In genomic region chr3:179227349-179227748, GRCh38 we compare ENCODE assay signal across 16 cellular contexts. TPM values are rescaled to one million over a fixed set of nuclear protein-coding genes. Genes with fewer than 3 reads are reported as not detected.
DNase-seq lines count a peak whose midpoint lies in the region; ATAC-seq and TF ChIP-seq lines count a peak whose summit lies in the region.
"Had no signal": no experiment of that assay in that cellular context is flagged by ENCODE, and none has a peak within 500 bp of the region (broad histone marks: within the 10 kb centered on the region; RNA-seq: fewer than 3 reads in every experiment).

No MANE protein-coding gene starts in this region.

- peak; percentile 20 for DNase-seq in EH (ENCODE audit: low read depth)
- peak; percentile 22 for DNase-seq in HPDE6-E6E7 (ENCODE audit: extremely low spot score)
- no peak for DNase-seq in activated naive CD8-positive, alpha-beta T cell treated with anti-CD3 and anti-CD28 coated beads, Interleukin-2, amount 50 U/mL, for 24 hours
- no peak for DNase-seq in lower lobe of right lung
- no peak for DNase-seq in hepatic stellate cell (ENCODE audit: low spot score)
- no peak for DNase-seq in MG63
- DNase-seq in activated CD8-positive, alpha-beta memory T cell treated with anti-CD3 and anti-CD28 coated beads, Interleukin-2, amount 50 U/mL, for 48 hours: no peak
- DNase-seq: heart right ventricle; left colon; NCI-H2081; right lobe of liver; SIG-M5; stimulated activated naive CD4-positive, alpha-beta T cell treated with Interleukin-2 at 50 U/mL for 16 hours had no signal

- H3K9me3 Mint-ChIP-seq in activated naive CD8-positive, alpha-beta T cell treated with anti-CD3 and anti-CD28 coated beads, Interleukin-2, amount 50 U/mL, for 24 hours: no peaks in the 10 kb centered on the region
- H3K9me3 Mint-ChIP-seq: natural killer cell treated with Interleukin-12 subunit alpha and Interleukin-12 subunit beta and Interleukin-15 and Interleukin-18, amount 100 ng/mL, for 72 hours had no signal

- no peaks in the 10 kb centered on the region for H3K27me3 Mint-ChIP-seq in activated naive CD8-positive, alpha-beta T cell treated with anti-CD3 and anti-CD28 coated beads, Interleukin-2, amount 50 U/mL, for 24 hours
- H3K27me3 Mint-ChIP-seq: natural killer cell treated with Interleukin-12 subunit alpha and Interleukin-12 subunit beta and Interleukin-15 and Interleukin-18, amount 100 ng/mL, for 72 hours had no signal

- H3K4me3 ChIP-seq in lower lobe of right lung: no peak overlapping the region
- no peak overlapping the region for H3K4me3 ChIP-seq in MG63
- H3K4me3 ChIP-seq: heart right ventricle, right lobe of liver had no signal

- H3K27ac ChIP-seq in lower lobe of right lung: no peak overlapping the region
- H3K27ac ChIP-seq: C4-2B, heart right ventricle, right lobe of liver had no signal

- H3K27me3 ChIP-seq in lower lobe of right lung (ENCODE audit: low read depth): no peaks in the 10 kb centered on the region
- H3K27me3 ChIP-seq in MG63: no peaks in the 10 kb centered on the region
- H3K27me3 ChIP-seq: heart right ventricle, right lobe of liver had no signal

- ATAC-seq in activated naive CD8-positive, alpha-beta T cell treated with anti-CD3 and anti-CD28 coated beads, Interleukin-2, amount 50 U/mL, for 24 hours: peak; percentile 57
- ATAC-seq in lower lobe of right lung (peak; percentile 70 to 91), HG02642 (IDR thresholded peaks at IDR 0.05; ENCODE audit: poor library complexity, unreplicated experiment) (no peak)
- ATAC-seq: heart right ventricle; left colon; natural killer cell treated with Interleukin-12 subunit alpha and Interleukin-12 subunit beta and Interleukin-15 and Interleukin-18, amount 100 ng/mL, for 72 hours; right lobe of liver had no signal

- H3K4me1 ChIP-seq in lower lobe of right lung: no peaks in the 10 kb centered on the region
- H3K4me1 ChIP-seq: right lobe of liver had no signal

- peaks cover 6% of the 10 kb centered on the region for H3K4me1 Mint-ChIP-seq in activated naive CD8-positive, alpha-beta T cell treated with anti-CD3 and anti-CD28 coated beads, Interleukin-2, amount 50 U/mL, for 24 hours

- H3K9me3 ChIP-seq in lower lobe of right lung (no peaks in the 10 kb centered on the region), MG63 (no peaks in the 10 kb centered on the region)
- H3K9me3 ChIP-seq: heart right ventricle, right lobe of liver had no signal

- no peak overlapping the region for H3K27ac Mint-ChIP-seq in activated naive CD8-positive, alpha-beta T cell treated with anti-CD3 and anti-CD28 coated beads, Interleukin-2, amount 50 U/mL, for 24 hours

- peaks cover 31% of the 10 kb centered on the region for H3K36me3 Mint-ChIP-seq in activated naive CD8-positive, alpha-beta T cell treated with anti-CD3 and anti-CD28 coated beads, Interleukin-2, amount 50 U/mL, for 24 hours (ENCODE audit: low read depth)

- TF ChIP-seq CTCF in lower lobe of right lung (IDR thresholded peaks at IDR 0.05): no peak

- H3K36me3 ChIP-seq in lower lobe of right lung (peaks cover 60% of the 10 kb centered on the region), MG63 (peaks cover 9% of the 10 kb centered on the region; the same call in 1 of the 2 replicates)

- H3K4me3 Mint-ChIP-seq in activated naive CD8-positive, alpha-beta T cell treated with anti-CD3 and anti-CD28 coated beads, Interleukin-2, amount 50 U/mL, for 24 hours: no peak overlapping the region
- H3K4me3 Mint-ChIP-seq: natural killer cell treated with Interleukin-12 subunit alpha and Interleukin-12 subunit beta and Interleukin-15 and Interleukin-18, amount 100 ng/mL, for 72 hours had no signal

- intact Hi-C loops in lower lobe of right lung (cut with DNase I): no loop called here

RNA-seq across cellular contexts. Expression of gene KCNMB3, which starts 23.6 kb away (rescaled TPM):
- 2.9 TPM for total RNA-seq in lower lobe of right lung
- total RNA-seq in MG63 (2014; rRNA removed; shearing (Covaris generic); ENCODE audit: low replicate concordance): 0.30 and 0.54 TPM in 2 replicates

Comparison
In these comparisons a context has a peak if more than half of its experiments do, and no peak if none do; other contexts are left out.
1. DNase-seq: peak in EH (single experiment) and HPDE6-E6E7 (single experiment); none in activated naive CD8-positive, alpha-beta T cell treated with anti-CD3 and anti-CD28 coated beads, Interleukin-2, amount 50 U/mL, for 24 hours (single experiment), lower lobe of right lung (single experiment), hepatic stellate cell (single experiment), MG63 (single experiment) and activated CD8-positive, alpha-beta memory T cell treated with anti-CD3 and anti-CD28 coated beads, Interleukin-2, amount 50 U/mL, for 48 hours (single experiment).